In the genomic region with DNA sequence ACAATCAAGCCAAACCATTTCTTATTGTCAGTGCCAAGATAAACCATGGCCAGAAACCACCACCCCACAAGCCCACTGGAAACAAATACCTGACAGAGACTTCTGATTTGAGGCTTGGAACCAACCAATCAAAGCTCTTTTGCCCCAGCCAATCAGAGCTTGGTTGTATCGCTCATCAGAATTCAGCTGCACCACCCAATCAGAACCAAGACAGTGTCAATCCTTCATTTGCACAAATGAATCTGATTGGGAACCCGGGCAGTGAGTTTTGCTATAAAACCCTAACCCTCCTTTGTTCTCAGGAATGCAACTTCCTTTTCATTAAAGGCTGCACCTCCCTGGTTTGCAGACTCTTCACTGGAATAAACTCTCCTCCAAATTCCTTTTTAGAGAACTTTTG, we compare ENCODE assay signal across 1 cellular context.
TF ChIP-seq lines count a peak whose summit lies in the region.

No MANE protein-coding gene starts in this region.

TF ChIP-seq in GM23338, 12 proteins besides CTCF, POLR2A, EP300 and RAD21 (continued from another document):
- TF ChIP-seq, protein P1, sequence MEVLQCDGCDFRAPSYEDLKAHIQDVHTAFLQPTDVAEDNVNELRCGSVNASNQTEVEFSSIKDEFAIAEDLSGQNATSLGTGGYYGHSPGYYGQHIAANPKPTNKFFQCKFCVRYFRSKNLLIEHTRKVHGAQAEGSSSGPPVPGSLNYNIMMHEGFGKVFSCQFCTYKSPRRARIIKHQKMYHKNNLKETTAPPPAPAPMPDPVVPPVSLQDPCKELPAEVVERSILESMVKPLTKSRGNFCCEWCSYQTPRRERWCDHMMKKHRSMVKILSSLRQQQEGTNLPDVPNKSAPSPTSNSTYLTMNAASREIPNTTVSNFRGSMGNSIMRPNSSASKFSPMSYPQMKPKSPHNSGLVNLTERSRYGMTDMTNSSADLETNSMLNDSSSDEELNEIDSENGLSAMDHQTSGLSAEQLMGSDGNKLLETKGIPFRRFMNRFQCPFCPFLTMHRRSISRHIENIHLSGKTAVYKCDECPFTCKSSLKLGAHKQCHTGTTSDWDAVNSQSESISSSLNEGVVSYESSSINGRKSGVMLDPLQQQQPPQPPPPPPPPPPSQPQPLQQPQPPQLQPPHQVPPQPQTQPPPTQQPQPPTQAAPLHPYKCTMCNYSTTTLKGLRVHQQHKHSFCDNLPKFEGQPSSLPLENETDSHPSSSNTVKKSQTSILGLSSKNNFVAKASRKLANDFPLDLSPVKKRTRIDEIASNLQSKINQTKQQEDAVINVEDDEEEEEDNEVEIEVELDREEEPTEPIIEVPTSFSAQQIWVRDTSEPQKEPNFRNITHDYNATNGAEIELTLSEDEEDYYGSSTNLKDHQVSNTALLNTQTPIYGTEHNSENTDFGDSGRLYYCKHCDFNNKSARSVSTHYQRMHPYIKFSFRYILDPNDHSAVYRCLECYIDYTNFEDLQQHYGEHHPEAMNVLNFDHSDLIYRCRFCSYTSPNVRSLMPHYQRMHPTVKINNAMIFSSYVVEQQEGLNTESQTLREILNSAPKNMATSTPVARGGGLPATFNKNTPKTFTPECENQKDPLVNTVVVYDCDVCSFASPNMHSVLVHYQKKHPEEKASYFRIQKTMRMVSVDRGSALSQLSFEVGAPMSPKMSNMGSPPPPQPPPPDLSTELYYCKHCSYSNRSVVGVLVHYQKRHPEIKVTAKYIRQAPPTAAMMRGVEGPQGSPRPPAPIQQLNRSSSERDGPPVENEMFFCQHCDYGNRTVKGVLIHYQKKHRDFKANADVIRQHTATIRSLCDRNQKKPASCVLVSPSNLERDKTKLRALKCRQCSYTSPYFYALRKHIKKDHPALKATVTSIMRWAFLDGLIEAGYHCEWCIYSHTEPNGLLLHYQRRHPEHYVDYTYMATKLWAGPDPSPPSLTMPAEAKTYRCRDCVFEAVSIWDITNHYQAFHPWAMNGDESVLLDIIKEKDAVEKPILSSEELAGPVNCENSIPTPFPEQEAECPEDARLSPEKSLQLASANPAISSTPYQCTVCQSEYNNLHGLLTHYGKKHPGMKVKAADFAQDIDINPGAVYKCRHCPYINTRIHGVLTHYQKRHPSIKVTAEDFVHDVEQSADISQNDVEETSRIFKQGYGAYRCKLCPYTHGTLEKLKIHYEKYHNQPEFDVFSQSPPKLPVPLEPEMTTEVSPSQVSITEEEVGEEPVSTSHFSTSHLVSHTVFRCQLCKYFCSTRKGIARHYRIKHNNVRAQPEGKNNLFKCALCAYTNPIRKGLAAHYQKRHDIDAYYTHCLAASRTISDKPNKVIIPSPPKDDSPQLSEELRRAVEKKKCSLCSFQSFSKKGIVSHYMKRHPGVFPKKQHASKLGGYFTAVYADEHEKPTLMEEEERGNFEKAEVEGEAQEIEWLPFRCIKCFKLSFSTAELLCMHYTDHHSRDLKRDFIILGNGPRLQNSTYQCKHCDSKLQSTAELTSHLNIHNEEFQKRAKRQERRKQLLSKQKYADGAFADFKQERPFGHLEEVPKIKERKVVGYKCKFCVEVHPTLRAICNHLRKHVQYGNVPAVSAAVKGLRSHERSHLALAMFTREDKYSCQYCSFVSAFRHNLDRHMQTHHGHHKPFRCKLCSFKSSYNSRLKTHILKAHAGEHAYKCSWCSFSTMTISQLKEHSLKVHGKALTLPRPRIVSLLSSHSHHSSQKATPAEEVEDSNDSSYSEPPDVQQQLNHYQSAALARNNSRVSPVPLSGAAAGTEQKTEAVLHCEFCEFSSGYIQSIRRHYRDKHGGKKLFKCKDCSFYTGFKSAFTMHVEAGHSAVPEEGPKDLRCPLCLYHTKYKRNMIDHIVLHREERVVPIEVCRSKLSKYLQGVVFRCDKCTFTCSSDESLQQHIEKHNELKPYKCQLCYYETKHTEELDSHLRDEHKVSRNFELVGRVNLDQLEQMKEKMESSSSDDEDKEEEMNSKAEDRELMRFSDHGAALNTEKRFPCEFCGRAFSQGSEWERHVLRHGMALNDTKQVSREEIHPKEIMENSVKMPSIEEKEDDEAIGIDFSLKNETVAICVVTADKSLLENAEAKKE (CRISPR knock-in tag; IDR thresholded peaks at IDR 0.05) = no peak
